Comparison of ENCODE assay signal across 15 cellular contexts in genomic region chr3:61841111-61841845, GRCh38.
A peak's percentile ranks its signal among the peaks of the same experiment; 100 is the strongest.
DNase-seq lines count a peak whose midpoint lies in the region; ATAC-seq and TF ChIP-seq lines count a peak whose summit lies in the region.
"Had no signal": no experiment of that assay in that cellular context is flagged by ENCODE, and none has a peak within 500 bp of the region (broad histone marks: within the 10 kb centered on the region; RNA-seq: fewer than 3 reads in every experiment).

No MANE protein-coding gene starts in this region.

- H2BK5ac ChIP-seq in IMR-90 (ENCODE audit: low read depth, low read length, poor library complexity, severe bottlenecking) = no peak overlapping the region

- H3K79me1 ChIP-seq in IMR-90 (ENCODE audit: low read depth in 1 of 2, low read length in 2 of 2) = peaks cover 11 to 16% of the 10 kb centered on the region in 2 experiments; a peak in 3 of 4 replicates

- H3K4me1 ChIP-seq in IMR-90 (ENCODE audit: control insufficient read depth, insufficient read depth, low read length) (peaks cover 5% of the 10 kb centered on the region), skeletal muscle satellite cell (ENCODE audit: control insufficient read depth, insufficient read depth, low read length) (peaks cover 16% of the 10 kb centered on the region)
- H3K4me1 ChIP-seq: prostate gland had no signal

- H2BK120ac ChIP-seq in IMR-90 (ENCODE audit: low read depth, low read length) = no peak overlapping the region

- in situ Hi-C loops in IMR-90 (cut with MboI; ENCODE audit: low sequenced_read_pairs) = no loop called here

- no TSS peak for BruUV-seq in IMR-90 (replicated peaks; lab: Mats Ljungman, UMichigan)

- TF ChIP-seq POLR2A in IMR-90 (IDR thresholded peaks at IDR 0.05; ENCODE audit: low read depth, low read length) = no peak

- H3K9me3 ChIP-seq in IMR-90 (ENCODE audit: control insufficient read depth, insufficient read depth, low read length) (no peaks in the 10 kb centered on the region), skeletal muscle satellite cell (replicated peaks; ENCODE audit: low read length) (no peaks in the 10 kb centered on the region)
- H3K9me3 ChIP-seq: prostate gland had no signal

- H3K9me1 ChIP-seq in IMR-90 (ENCODE audit: insufficient read depth, low read length) = peaks cover 4% of the 10 kb centered on the region

- H3K56ac ChIP-seq in IMR-90 (ENCODE audit: extremely low read depth, insufficient read depth, low read length) = no peak overlapping the region

- H3K4me2 ChIP-seq in IMR-90 (ENCODE audit: low read depth, low read length) (peak overlapping the region; percentile 55), skeletal muscle satellite cell (ENCODE audit: low read length) (peak overlapping the region; percentile 61)

- no peak overlapping the region; the same call in 1 of the 2 replicates for H3K18ac ChIP-seq in IMR-90 (ENCODE audit: low read depth, low read length)

- ATAC-seq in IMR-90 (ENCODE audit: low read depth) (peak; percentile 60), GM19455 (IDR thresholded peaks at IDR 0.05; ENCODE audit: unreplicated experiment) (no peak), HG03097 (IDR thresholded peaks at IDR 0.05; ENCODE audit: low FRiP score, unreplicated experiment) (no peak)
- ATAC-seq: activated T-cell treated with anti-CD3 and anti-CD28 coated beads, Interleukin-2, amount 50 U/mL, for 72 hours had no signal

- no peak overlapping the region for H2AK5ac ChIP-seq in IMR-90 (ENCODE audit: low read depth, low read length)

- CTCF ChIA-PET in IMR-90 (lab: Yijun Ruan, JAX) = no interaction called here

- TF ChIP-seq RAD21 in IMR-90 (IDR thresholded peaks at IDR 0.05; ENCODE audit: low read length) = no peak

- H3K36me3 ChIP-seq in IMR-90 (ENCODE audit: control insufficient read depth, insufficient read depth, low read length) (no peaks in the 10 kb centered on the region), skeletal muscle satellite cell (ENCODE audit: insufficient read depth, low read length) (no peaks in the 10 kb centered on the region)
- H3K36me3 ChIP-seq: prostate gland had no signal

- H3K9ac ChIP-seq in IMR-90 (ENCODE audit: low read depth, low read length) (no peak overlapping the region), skeletal muscle satellite cell (ENCODE audit: low read depth, low read length) (no peak overlapping the region)

- no peak overlapping the region for H2BK15ac ChIP-seq in IMR-90 (ENCODE audit: low read depth, low read length)

- intact Hi-C loops in IMR-90 (cut with micrococcal nuclease) = no loop called here

- H2AK9ac ChIP-seq in IMR-90 (replicated peaks; ENCODE audit: low read depth, low read length, poor library complexity) = no peak overlapping the region

- POLR2A ChIA-PET in IMR-90 (lab: Charles Lee; ENCODE audit: unreplicated experiment) = no interaction called here

- no peaks in the 10 kb centered on the region for H3K36me3 Mint-ChIP-seq in brain
- no peaks in the 10 kb centered on the region for H3K36me3 Mint-ChIP-seq in immature natural killer cell
- H3K36me3 Mint-ChIP-seq: CD4-positive, alpha-beta memory T cell had no signal

- TF ChIP-seq CTCF in IMR-90 (conservative IDR thresholded peaks at IDR 0.05; ENCODE audit: low read depth, low read length) (no peak), brain (conservative IDR thresholded peaks at IDR 0.05) (no peak)

- H4K20me1 ChIP-seq in IMR-90 (ENCODE audit: insufficient read depth, low read length) = no peaks in the 10 kb centered on the region; the same call in 1 of the 2 replicates

- H4K5ac ChIP-seq in IMR-90 (ENCODE audit: low read depth, low read length) = no peak overlapping the region; the same call in 1 of the 2 replicates

- no peak overlapping the region for H2AFZ ChIP-seq in IMR-90 (replicated peaks; ENCODE audit: low read length, poor library complexity)

- H3K27me3 Mint-ChIP-seq in brain (peaks cover 9% of the 10 kb centered on the region), immature natural killer cell (ENCODE audit: low read depth in 3 of 3) (peaks cover 0 to 5% (median 2%) of the 10 kb centered on the region in 3 donors)
- H3K27me3 Mint-ChIP-seq: activated CD4-positive, alpha-beta T cell treated with anti-CD3 and anti-CD28 coated beads, Interleukin-2, amount 10 ng/mL, durations not matched to agents 7 days and 5 days; CD4-positive, alpha-beta memory T cell; stimulated activated naive CD8-positive, alpha-beta T cell treated with anti-CD3 and anti-CD28 coated beads, Interleukin-15, Interleukin-2, amounts not matched to agents 100 ng/mL and 50 ng/mL, for 24 hours had no signal

- no peak overlapping the region for H3K23ac ChIP-seq in IMR-90 (ENCODE audit: low read depth, low read length)

- DNase-seq in IMR-90 (peak; percentile 68), iris pigment epithelial cell (ENCODE audit: low read depth) (peak; percentile 85), immature natural killer cell (no peak)
- DNase-seq: activated CD4-positive, alpha-beta T cell treated with anti-CD3 and anti-CD28 coated beads, Interleukin-2, amount 10 ng/mL, durations not matched to agents 7 days and 5 days; activated T-cell treated with anti-CD3 and anti-CD28 coated beads, Interleukin-2, amount 50 U/mL, for 72 hours; CD4-positive, alpha-beta memory T cell; HFFc6; NCI-H510A had no signal

- H3K4me3 Mint-ChIP-seq in brain (peak overlapping the region in 2 of 5 experiments; percentile 14 to 33), immature natural killer cell (no peak overlapping the region)
- H3K4me3 Mint-ChIP-seq: activated CD4-positive, alpha-beta T cell treated with anti-CD3 and anti-CD28 coated beads, Interleukin-2, amount 10 ng/mL, durations not matched to agents 7 days and 5 days; activated T-cell treated with anti-CD3 and anti-CD28 coated beads, Interleukin-2, amount 50 U/mL, for 72 hours; CD4-positive, alpha-beta memory T cell; HFFc6; stimulated activated naive CD8-positive, alpha-beta T cell treated with anti-CD3 and anti-CD28 coated beads, Interleukin-15, Interleukin-2, amounts not matched to agents 100 ng/mL and 50 ng/mL, for 24 hours; T-helper 2 cell treated with Interferon-gamma antibody and Interleukin-4, amounts not matched to agents 5 μg/mL and 100 μg/mL, for 36 hours had no signal

- H3K9me3 Mint-ChIP-seq in brain (peaks cover 0 to 2% (median 0%) of the 10 kb centered on the region in 5 experiments), immature natural killer cell (peaks cover 0 to 3% (median 0%) of the 10 kb centered on the region in 6 donors)
- H3K9me3 Mint-ChIP-seq: activated CD4-positive, alpha-beta T cell treated with anti-CD3 and anti-CD28 coated beads, Interleukin-2, amount 10 ng/mL, durations not matched to agents 7 days and 5 days; activated T-cell treated with anti-CD3 and anti-CD28 coated beads, Interleukin-2, amount 50 U/mL, for 72 hours; CD4-positive, alpha-beta memory T cell; HFFc6; stimulated activated naive CD8-positive, alpha-beta T cell treated with anti-CD3 and anti-CD28 coated beads, Interleukin-15, Interleukin-2, amounts not matched to agents 100 ng/mL and 50 ng/mL, for 24 hours; T-helper 2 cell treated with Interferon-gamma antibody and Interleukin-4, amounts not matched to agents 5 μg/mL and 100 μg/mL, for 36 hours had no signal

- H3K4me3 ChIP-seq in IMR-90 (ENCODE audit: insufficient read depth, low read depth, low read length) = no peak overlapping the region
- H3K4me3 ChIP-seq in skeletal muscle satellite cell (ENCODE audit: low read length) = peak overlapping the region; percentile 24
- H3K4me3 ChIP-seq: prostate gland had no signal

- H3K4ac ChIP-seq in IMR-90 (ENCODE audit: low read depth, low read length) = no peak overlapping the region

- peak overlapping the region in 3 of 5 experiments; percentile 0 to 58 (median 32) for H3K27ac Mint-ChIP-seq in brain
- H3K27ac Mint-ChIP-seq in immature natural killer cell = no peak overlapping the region
- H3K27ac Mint-ChIP-seq: activated CD4-positive, alpha-beta T cell treated with anti-CD3 and anti-CD28 coated beads, Interleukin-2, amount 10 ng/mL, durations not matched to agents 7 days and 5 days; activated T-cell treated with anti-CD3 and anti-CD28 coated beads, Interleukin-2, amount 50 U/mL, for 72 hours; CD4-positive, alpha-beta memory T cell; HFFc6; stimulated activated naive CD8-positive, alpha-beta T cell treated with anti-CD3 and anti-CD28 coated beads, Interleukin-15, Interleukin-2, amounts not matched to agents 100 ng/mL and 50 ng/mL, for 24 hours; T-helper 2 cell treated with Interferon-gamma antibody and Interleukin-4, amounts not matched to agents 5 μg/mL and 100 μg/mL, for 36 hours had no signal

- no CpG with 5 or more reads among the region's 10 CpGs for WGBS in IMR-90 (ENCODE audit: extremely low coverage in 2 of 2, insufficient read length in 1 of 2), 2 experiments

- H3K4me1 Mint-ChIP-seq in brain (peaks cover 47% of the 10 kb centered on the region), immature natural killer cell (no peaks in the 10 kb centered on the region)
- H3K4me1 Mint-ChIP-seq: activated CD4-positive, alpha-beta T cell treated with anti-CD3 and anti-CD28 coated beads, Interleukin-2, amount 10 ng/mL, durations not matched to agents 7 days and 5 days; CD4-positive, alpha-beta memory T cell had no signal

- dilution Hi-C loops in IMR-90 (cut with HindIII; ENCODE audit: low sequenced_read_pairs, unreplicated experiment) = no loop called here

- no peak overlapping the region for H4K91ac ChIP-seq in IMR-90 (ENCODE audit: insufficient read depth, low read depth, low read length)

- H2BK20ac ChIP-seq in IMR-90 (ENCODE audit: low read depth, low read length) = no peak overlapping the region

- no peak overlapping the region for H3K27ac ChIP-seq in IMR-90 (ENCODE audit: insufficient read depth, low read length)
- H3K27ac ChIP-seq: prostate gland had no signal

- no peaks in the 10 kb centered on the region for H3K27me3 ChIP-seq in IMR-90 (ENCODE audit: control insufficient read depth, insufficient read depth, low read length)
- H3K27me3 ChIP-seq in skeletal muscle satellite cell (ENCODE audit: control insufficient read depth, insufficient read depth, low read length) = no peaks in the 10 kb centered on the region

- H3K14ac ChIP-seq in IMR-90 (replicated peaks; ENCODE audit: low read depth, low read length) = no peak overlapping the region

- no peak overlapping the region for H4K8ac ChIP-seq in IMR-90 (ENCODE audit: low read depth in 2 of 2, low read length in 2 of 2)

TF ChIP-seq in IMR-90, 13 proteins besides CTCF, POLR2A, EP300 and RAD21 (continues in another document):
- no peak for TF ChIP-seq RFX5 (IDR thresholded peaks at IDR 0.05; ENCODE audit: low read depth, low read length)
- no peak for TF ChIP-seq SMC3 (IDR thresholded peaks at IDR 0.05; ENCODE audit: low read depth, low read length)
- TF ChIP-seq BHLHE40 (IDR thresholded peaks at IDR 0.05; ENCODE audit: low read depth, low read length) = no peak
- no peak for TF ChIP-seq ELK1 (IDR thresholded peaks at IDR 0.05; ENCODE audit: borderline replicate concordance, low read depth, low read length)

Comparison
In these comparisons a context has a peak if more than half of its experiments do, and no peak if none do; other contexts are left out.
1. DNase-seq: peak in IMR-90 (single experiment) and iris pigment epithelial cell (single experiment); none in immature natural killer cell (0 of 3).
2. H3K27ac Mint-ChIP-seq: peak in brain (3 of 5); none in immature natural killer cell (0 of 6).